In genomic region chr11:73322111-73322985, GRCh38 we compare ENCODE assay signal across 10 cellular contexts. TPM values are rescaled to one million over a fixed set of nuclear protein-coding genes. Genes with fewer than 3 reads are reported as not detected.
DNase-seq lines count a peak whose midpoint lies in the region; TF ChIP-seq lines count a peak whose summit lies in the region.
"Had no signal": no experiment of that assay in that cellular context is flagged by ENCODE, and none has a peak within 500 bp of the region (broad histone marks: within the 10 kb centered on the region; RNA-seq: fewer than 3 reads in every experiment).

No MANE protein-coding gene starts in this region.

- H3K4me3 ChIP-seq in liver (ENCODE audit: low read depth in 1 of 3, low read length in 3 of 3) (no peak overlapping the region), stomach smooth muscle (ENCODE audit: low read length in 2 of 2) (peak overlapping the region in 1 of 2 donors; percentile 47), MM.1S (ENCODE audit: low read length) (no peak overlapping the region)
- H3K4me3 ChIP-seq: K562 had no signal

- H3K36me3 ChIP-seq in liver (ENCODE audit: control insufficient read depth in 4 of 4, insufficient read depth in 3 of 4, low read depth in 1 of 4, low read length in 3 of 4) (no peaks in the 10 kb centered on the region), stomach smooth muscle (ENCODE audit: control insufficient read depth in 2 of 2, insufficient read depth in 2 of 2, low read length in 2 of 2) (peaks cover 0 to 7% of the 10 kb centered on the region in 2 donors), MM.1S (replicated peaks; ENCODE audit: insufficient read depth, low read length) (no peaks in the 10 kb centered on the region)

- no peak overlapping the region for H3K9ac ChIP-seq in liver (ENCODE audit: low read depth in 1 of 2, low read length in 2 of 2)
- peak overlapping the region; percentile 31 to 51 for H3K9ac ChIP-seq in stomach smooth muscle (ENCODE audit: low read length in 2 of 2)
- H3K9ac ChIP-seq in MM.1S (ENCODE audit: low read length) = no peak overlapping the region

- H3K27me3 ChIP-seq in liver (ENCODE audit: control insufficient read depth in 4 of 4, insufficient read depth in 4 of 4, low read length in 3 of 4) (no peaks in the 10 kb centered on the region), stomach smooth muscle (ENCODE audit: control insufficient read depth in 1 of 2, insufficient read depth in 2 of 2, low read length in 2 of 2) (no peaks in the 10 kb centered on the region), MM.1S (replicated peaks; ENCODE audit: insufficient read depth, low read length) (no peaks in the 10 kb centered on the region)

- no peaks in the 10 kb centered on the region for H3F3A ChIP-seq in MM.1S (ENCODE audit: insufficient read depth, low read length)

- H3K79me2 ChIP-seq in MM.1S (ENCODE audit: low read length) = no peaks in the 10 kb centered on the region

- TF ChIP-seq RAD21 in liver (IDR thresholded peaks at IDR 0.05) = no peak

- H3K27ac ChIP-seq in angular gyrus (ENCODE audit: low read depth, low read length) = peak overlapping the region; percentile 50
- H3K27ac ChIP-seq in liver (ENCODE audit: low read depth in 1 of 2, low read length in 2 of 2) = peak overlapping the region; percentile 39 to 67
- H3K27ac ChIP-seq in stomach smooth muscle (ENCODE audit: low read length) = peak overlapping the region; percentile 90
- no peak overlapping the region for H3K27ac ChIP-seq in MM.1S (ENCODE audit: low read length)

- no peak overlapping the region for H2AFZ ChIP-seq in MM.1S (ENCODE audit: low read length)

- no peaks in the 10 kb centered on the region for H4K20me1 ChIP-seq in MM.1S (ENCODE audit: insufficient read depth, low read length)

- no peaks in the 10 kb centered on the region for H3K9me3 ChIP-seq in liver (ENCODE audit: control insufficient read depth in 4 of 4, low read length in 3 of 4)
- no peaks in the 10 kb centered on the region for H3K9me3 ChIP-seq in stomach smooth muscle (ENCODE audit: control insufficient read depth in 2 of 2, low read length in 2 of 2)
- H3K9me3 ChIP-seq in MM.1S (replicated peaks; ENCODE audit: insufficient read depth, low read length) = no peaks in the 10 kb centered on the region

- H3K9me2 ChIP-seq in MM.1S (replicated peaks; ENCODE audit: insufficient read depth, low read length) = no peaks in the 10 kb centered on the region

- DNase-seq in HCEC 1CT = peak; percentile 90
- DNase-seq in medulla oblongata (ENCODE audit: extremely low spot score) = no peak
- no peak for DNase-seq in MM.1S
- DNase-seq in activated CD4-positive, CD25-positive, alpha-beta regulatory T cell treated with anti-CD3 and anti-CD28 coated beads, Interleukin-2, amount 50 U/mL, for 72 hours = no peak
- DNase-seq in LoVo (ENCODE audit: low spot score) = no peak
- DNase-seq: activated T-cell treated with anti-CD3 and anti-CD28 coated beads, Interleukin-2, amount 50 U/mL, for 4 hours had no signal

- no peak for TF ChIP-seq CTCF in liver (IDR thresholded peaks at IDR 0.05; ENCODE audit: low read depth, low read length, missing input control)
- TF ChIP-seq CTCF in MM.1S (IDR thresholded peaks at IDR 0.05; ENCODE audit: low read length) = no peak

- H3K4me1 ChIP-seq in liver (ENCODE audit: control insufficient read depth in 4 of 4, insufficient read depth in 4 of 4, low read length in 3 of 4) (peaks cover 0 to 9% (median 1%) of the 10 kb centered on the region in 4 donors), stomach smooth muscle (ENCODE audit: control insufficient read depth, insufficient read depth, low read length) (peaks cover 97% of the 10 kb centered on the region), MM.1S (ENCODE audit: low read length) (peaks cover 5% of the 10 kb centered on the region; the same call in 1 of the 2 replicates)

- WGBS in liver = 77% methylated on average over 8 of the region's 8 CpGs

- no peak overlapping the region for H3K4me2 ChIP-seq in MM.1S (ENCODE audit: low read depth, low read length)

TF ChIP-seq in liver, 16 proteins besides CTCF, POLR2A, EP300 and RAD21:
- TF ChIP-seq HNF4G (IDR thresholded peaks at IDR 0.05) = no peak
- no peak for TF ChIP-seq MAX (IDR thresholded peaks at IDR 0.05)
- TF ChIP-seq RXRA (IDR thresholded peaks at IDR 0.05) = peak in 1 of 2 donors; percentile 0

RNA-seq across cellular contexts. Expression of gene ARHGEF17, which starts 14.3 kb away (rescaled TPM):
- 10 to 100 TPM in 1 of 2 donors, 1 to 10 TPM in 1; 7.7 to 12.6 TPM for total RNA-seq in liver
- polyA plus RNA-seq in liver = 1 to 10 TPM; 2.6 to 3.8 TPM

RNA-seq across cellular contexts. Expression of gene P2RY6, which starts 50.2 kb away (rescaled TPM):
- total RNA-seq in liver = under 1 TPM; 0.59 to 0.98 TPM
- polyA plus RNA-seq in liver = 1 to 10 TPM in 1 of 2 donors, under 1 TPM in 1; 0.21 to 1.3 TPM
- total RNA-seq: activated T-cell treated with anti-CD3 and anti-CD28 coated beads, Interleukin-2, amount 50 U/mL, for 4 hours; K562 had no signal
- polyA plus RNA-seq: K562 had no signal

RNA-seq across cellular contexts. Expression of gene RELT, which starts 53.9 kb away (rescaled TPM):
- 1 to 10 TPM; 3.3 to 8.0 TPM for total RNA-seq in liver
- 1 to 10 TPM in 1 of 2 donors, under 1 TPM in 1; 0.21 to 1.3 TPM for polyA plus RNA-seq in liver

Comparison
In these comparisons a context has a peak if more than half of its experiments do, and no peak if none do; other contexts are left out.
1. H3K9ac ChIP-seq: peak in stomach smooth muscle (2 of 2); none in liver (0 of 2) and MM.1S (single experiment).